ENCODE assay signal across 10 cellular contexts in genomic region chr7:129853661-129854268, GRCh38.
DNase-seq lines count a peak whose midpoint lies in the region; ATAC-seq, FAIRE-seq and TF ChIP-seq lines count a peak whose summit lies in the region.
"Had no signal": no experiment of that assay in that cellular context is flagged by ENCODE, and none has a peak within 500 bp of the region (broad histone marks: within the 10 kb centered on the region; RNA-seq: fewer than 3 reads in every experiment).

No MANE protein-coding gene starts in this region.

- H4K20me1 ChIP-seq in Loucy (ENCODE audit: insufficient read depth, low read length, poor library complexity, severe bottlenecking): peaks cover 29% of the 10 kb centered on the region
- no peaks in the 10 kb centered on the region for H4K20me1 ChIP-seq in mammary epithelial cell (ENCODE audit: insufficient read depth, low read length)

- H3K9ac ChIP-seq in Loucy (ENCODE audit: low read depth, low read length, poor library complexity, severe bottlenecking): no peak overlapping the region
- H3K9ac ChIP-seq in mammary epithelial cell (ENCODE audit: insufficient read depth, low read length): peak overlapping the region; percentile 51

- H3K79me2 ChIP-seq in Loucy (ENCODE audit: insufficient read depth, low read length) (no peaks in the 10 kb centered on the region), mammary epithelial cell (ENCODE audit: insufficient read depth, low read length) (peaks cover 59% of the 10 kb centered on the region)

- no TSS peak for BruUV-seq in mammary epithelial cell (replicated peaks; lab: Mats Ljungman, UMichigan)

- H3K4me1 Mint-ChIP-seq in T-helper 2 cell treated with Interferon-gamma antibody and Interleukin-4, amounts not matched to agents 5 μg/mL and 100 μg/mL, for 36 hours (ENCODE audit: low read depth): peaks cover 10% of the 10 kb centered on the region

- DNase-seq in AML-193 (lab: John Stamatoyannopoulos, UW) (peak; percentile 83 to 91), mammary epithelial cell (peak; percentile 92), lower lobe of right lung (no peak), small intestine (no peak)
- no peak for DNase-seq in T-helper 2 cell treated with Interferon-gamma antibody and Interleukin-4, amounts not matched to agents 5 μg/mL and 100 μg/mL, for 36 hours (ENCODE audit: low spot score)
- DNase-seq: activated naive CD4-positive, alpha-beta T cell treated with anti-CD3 and anti-CD28 coated beads, Interleukin-2, amount 50 U/mL, for 16 hours; NCI-H1417 treated with DMSO at 0.1 percent for 48 hours had no signal

- H3K36me3 ChIP-seq in Loucy (ENCODE audit: insufficient read depth, low read length): no peaks in the 10 kb centered on the region; the same call in 1 of the 2 replicates
- peaks cover 5% of the 10 kb centered on the region for H3K36me3 ChIP-seq in mammary epithelial cell (ENCODE audit: insufficient read depth, low read length)
- no peaks in the 10 kb centered on the region for H3K36me3 ChIP-seq in lower lobe of right lung
- H3K36me3 ChIP-seq in small intestine (ENCODE audit: control insufficient read depth in 2 of 2, insufficient read depth in 2 of 2, low read length in 2 of 2): peaks cover 0 to 3% of the 10 kb centered on the region in 2 donors

- no peaks in the 10 kb centered on the region for H3K9me3 Mint-ChIP-seq in T-helper 2 cell treated with Interferon-gamma antibody and Interleukin-4, amounts not matched to agents 5 μg/mL and 100 μg/mL, for 36 hours

- no peaks in the 10 kb centered on the region for H3K27me3 ChIP-seq in Loucy (ENCODE audit: insufficient read depth, low read length, poor library complexity, severe bottlenecking)
- H3K27me3 ChIP-seq in mammary epithelial cell (ENCODE audit: insufficient read depth, low read length): no peaks in the 10 kb centered on the region
- H3K27me3 ChIP-seq in lower lobe of right lung (ENCODE audit: low read depth): no peaks in the 10 kb centered on the region
- no peaks in the 10 kb centered on the region for H3K27me3 ChIP-seq in small intestine (ENCODE audit: control insufficient read depth in 2 of 2, insufficient read depth in 2 of 2, low read length in 2 of 2)

- H3K9me3 ChIP-seq in Loucy (ENCODE audit: insufficient read depth, low read depth, low read length) (no peaks in the 10 kb centered on the region), mammary epithelial cell (replicated peaks; ENCODE audit: insufficient read depth, low read length) (no peaks in the 10 kb centered on the region), lower lobe of right lung (no peaks in the 10 kb centered on the region), small intestine (ENCODE audit: control insufficient read depth, low read depth) (no peaks in the 10 kb centered on the region)

- H3K4me3 ChIP-seq in Loucy (ENCODE audit: low read length, poor library complexity, severe bottlenecking) (peak overlapping the region; percentile 37), mammary epithelial cell (replicated peaks in 1 of 3; ENCODE audit: insufficient read depth in 1 of 3, low read depth in 2 of 3, low read length in 3 of 3) (peak overlapping the region in 1 of 3 experiments; percentile 8), lower lobe of right lung (no peak overlapping the region), small intestine (ENCODE audit: low read depth in 1 of 2, low read length in 2 of 2) (no peak overlapping the region)

- no peak overlapping the region for H3K27ac Mint-ChIP-seq in T-helper 2 cell treated with Interferon-gamma antibody and Interleukin-4, amounts not matched to agents 5 μg/mL and 100 μg/mL, for 36 hours

- H2AFZ ChIP-seq in Loucy (ENCODE audit: low read length): no peak overlapping the region
- H2AFZ ChIP-seq in mammary epithelial cell (ENCODE audit: low read depth, low read length): no peak overlapping the region

- H3K4me1 ChIP-seq in Loucy (ENCODE audit: insufficient read depth, low read length, poor library complexity, severe bottlenecking) (peaks cover 27% of the 10 kb centered on the region), mammary epithelial cell (ENCODE audit: insufficient read depth, low read length) (peaks cover 30% of the 10 kb centered on the region), lower lobe of right lung (peaks cover 40% of the 10 kb centered on the region), small intestine (ENCODE audit: control insufficient read depth in 2 of 2, insufficient read depth in 1 of 2, low read depth in 1 of 2, low read length in 1 of 2) (peaks cover 10% of the 10 kb centered on the region in 2 donors)

- TF ChIP-seq CTCF in Loucy (conservative IDR thresholded peaks at IDR 0.05; ENCODE audit: low read length) (no peak), mammary epithelial cell (conservative IDR thresholded peaks at IDR 0.05 in 1 of 2, IDR thresholded peaks at IDR 0.05 in 1 of 2; ENCODE audit: extremely low read depth in 1 of 2, insufficient read depth in 1 of 2, low read depth in 1 of 2, low read length in 2 of 2) (no peak), lower lobe of right lung (IDR thresholded peaks at IDR 0.05) (no peak)

- no peak overlapping the region for H3K4me3 Mint-ChIP-seq in T-helper 2 cell treated with Interferon-gamma antibody and Interleukin-4, amounts not matched to agents 5 μg/mL and 100 μg/mL, for 36 hours

- ATAC-seq in lower lobe of right lung (peak; percentile 61 to 73), HG02938 (IDR thresholded peaks at IDR 0.05; ENCODE audit: unreplicated experiment) (no peak), GM21737 (IDR thresholded peaks at IDR 0.05; ENCODE audit: unreplicated experiment) (no peak)

- no peaks in the 10 kb centered on the region for H3F3A ChIP-seq in Loucy (ENCODE audit: low read depth)

- H3K36me3 Mint-ChIP-seq in T-helper 2 cell treated with Interferon-gamma antibody and Interleukin-4, amounts not matched to agents 5 μg/mL and 100 μg/mL, for 36 hours (ENCODE audit: low read depth): peaks cover 5% of the 10 kb centered on the region

- H3K4me2 ChIP-seq in Loucy (ENCODE audit: low read depth, low read length, poor library complexity, severe bottlenecking) (peak overlapping the region; percentile 56), mammary epithelial cell (ENCODE audit: insufficient read depth, low read depth, low read length) (peak overlapping the region; percentile 63)

- no peak for FAIRE-seq in small intestine (lab: Jason Lieb, UNC)

- H3K9me2 ChIP-seq in Loucy (replicated peaks; ENCODE audit: low read depth, low read length): no peaks in the 10 kb centered on the region

- dilution Hi-C loops in mammary epithelial cell (cut with HindIII; ENCODE audit: low sequenced_read_pairs): no loop called here

- H3K27me3 Mint-ChIP-seq in T-helper 2 cell treated with Interferon-gamma antibody and Interleukin-4, amounts not matched to agents 5 μg/mL and 100 μg/mL, for 36 hours (ENCODE audit: low read depth): no peaks in the 10 kb centered on the region

- intact Hi-C loops in mammary epithelial cell (cut with micrococcal nuclease) (loop anchor here (1.0 to 5.0 kb wide), 3 partner anchors 22 to 157 kb away; no protein-coding TSS in a partner anchor), lower lobe of right lung (cut with DNase I) (no loop called here)

- 2% methylated on average over 6 of the region's 6 CpGs for WGBS in mammary epithelial cell (ENCODE audit: low coverage, missing lambda C conversion rate)
- 76 to 84% (median 78%) methylated on average over 6 of the region's 6 CpGs for WGBS in small intestine, 3 donors

- in situ Hi-C loops in mammary epithelial cell (cut with MboI; ENCODE audit: low sequenced_read_pairs in 2 of 2): no loop called here

- H3K27ac ChIP-seq in mammary epithelial cell (ENCODE audit: insufficient read depth, low read depth, low read length) (peak overlapping the region; percentile 79), lower lobe of right lung (peak overlapping the region; percentile 13), small intestine (ENCODE audit: low read depth in 1 of 2, low read length in 1 of 2) (peak overlapping the region in 1 of 2 donors; percentile 26)

- CTCF ChIA-PET in mammary epithelial cell (lab: Charles Lee; ENCODE audit: low non-redundant PET): no interaction called here

Comparison
In these comparisons a context has a peak if more than half of its experiments do, and no peak if none do; other contexts are left out.
1. DNase-seq: peak in AML-193 (2 of 2) and mammary epithelial cell (single experiment); none in lower lobe of right lung (single experiment), small intestine (single experiment) and T-helper 2 cell treated with Interferon-gamma antibody and Interleukin-4, amounts not matched to agents 5 μg/mL and 100 μg/mL, for 36 hours (single experiment).
2. ATAC-seq: peak in lower lobe of right lung (2 of 2); none in HG02938 (single experiment) and GM21737 (single experiment).